Comparison of ENCODE assay signal across 19 cellular contexts in genomic region chr5:54754420-54754819, GRCh38.
DNase-seq lines count a peak whose midpoint lies in the region; ATAC-seq and TF ChIP-seq lines count a peak whose summit lies in the region.
"Had no signal": no experiment of that assay in that cellular context is flagged by ENCODE, and none has a peak within 500 bp of the region (broad histone marks: within the 10 kb centered on the region; RNA-seq: fewer than 3 reads in every experiment).

No MANE protein-coding gene starts in this region.

- no peak for TF ChIP-seq CTCF in AG04450 (IDR thresholded peaks at IDR 0.05; ENCODE audit: low read depth, low read length)
- no peak for TF ChIP-seq CTCF in fibroblast of lung (conservative IDR thresholded peaks at IDR 0.05 in 1 of 2, IDR thresholded peaks at IDR 0.05 in 1 of 2; ENCODE audit: low read depth in 1 of 2, low read length in 2 of 2)
- no peak for TF ChIP-seq CTCF in upper lobe of right lung (IDR thresholded peaks at IDR 0.05)

- no peak overlapping the region for H2AFZ ChIP-seq in fibroblast of lung (ENCODE audit: low read length)

- H3K4me1 ChIP-seq in SJSA1 (replicated peaks): peaks cover 57% of the 10 kb centered on the region
- peaks cover 9% of the 10 kb centered on the region for H3K4me1 ChIP-seq in fibroblast of lung (ENCODE audit: control insufficient read depth, extremely low read depth, insufficient read depth, low read length)
- no peaks in the 10 kb centered on the region for H3K4me1 ChIP-seq in upper lobe of right lung

- POLR2A ChIA-PET in AG04450 (lab: Yijun Ruan, JAX): interaction anchor here (2.3 kb wide), 1 partner anchor 10 kb away, joined by 9 read pairs; no protein-coding TSS in a partner anchor

- no peaks in the 10 kb centered on the region for H3K27me3 ChIP-seq in AG04450 (ENCODE audit: control insufficient read depth, insufficient read depth, low read length)
- H3K27me3 ChIP-seq in SJSA1 (replicated peaks): no peaks in the 10 kb centered on the region
- no peaks in the 10 kb centered on the region for H3K27me3 ChIP-seq in fibroblast of lung (ENCODE audit: control insufficient read depth, insufficient read depth, low read length)
- H3K27me3 ChIP-seq in upper lobe of right lung: no peaks in the 10 kb centered on the region

- intact Hi-C loops in upper lobe of right lung (cut with DNase I): no loop called here

- no peak for DNase-seq in AG04450 (ENCODE audit: low read depth, low spot score)
- DNase-seq in ELR (ENCODE audit: low read depth): peak; percentile 71
- no peak for DNase-seq in SJSA1 (ENCODE audit: low read depth in 1 of 2, low spot score in 2 of 2)
- DNase-seq in fibroblast of lung (ENCODE audit: low read depth in 2 of 2): peak; percentile 31 to 38
- DNase-seq in stimulated activated CD4-positive, alpha-beta T cell treated with anti-CD3 and anti-CD28 coated beads, Interleukin-4, amount 100 ng/mL, for 24 hours: no peak
- DNase-seq in upper lobe of right lung: no peak
- DNase-seq in activated CD4-positive, alpha-beta T cell treated with anti-CD3 and anti-CD28 coated beads, Interleukin-2, amount 50 U/mL, for 1 hour: no peak
- DNase-seq: 8988T, AML-193, DMS79, GOT3, Kasumi-1, NCI-H1694 treated with DMSO at 0.1 percent for 48 hours, NCI-H446, NCI-H526, PC-3, Right ventricle myocardium superior had no signal

- H3K9me3 ChIP-seq in AG04450 (ENCODE audit: control insufficient read depth, insufficient read depth, low read length) (peaks cover 4% of the 10 kb centered on the region; the same call in 1 of the 2 replicates), SJSA1 (replicated peaks) (no peaks in the 10 kb centered on the region), fibroblast of lung (ENCODE audit: control insufficient read depth, insufficient read depth, low read depth, low read length) (no peaks in the 10 kb centered on the region), upper lobe of right lung (no peaks in the 10 kb centered on the region)

- H3K9ac ChIP-seq in fibroblast of lung (ENCODE audit: insufficient read depth, low read length): no peak overlapping the region

- CTCF ChIA-PET in AG04450 (lab: Charles Lee): no interaction called here

- H3K4me2 ChIP-seq in fibroblast of lung (ENCODE audit: extremely low read depth, insufficient read depth, low read length): no peak overlapping the region

- no peaks in the 10 kb centered on the region for H4K20me1 ChIP-seq in fibroblast of lung (ENCODE audit: control insufficient read depth, extremely low read depth, insufficient read depth, low read length)

- ATAC-seq in GM19328 (IDR thresholded peaks at IDR 0.05; ENCODE audit: unreplicated experiment) (no peak), upper lobe of right lung (no peak)
- ATAC-seq: HCT116, PC-3 had no signal

- H3K36me3 ChIP-seq in SJSA1 (no peaks in the 10 kb centered on the region), fibroblast of lung (ENCODE audit: control insufficient read depth, insufficient read depth, low read length) (no peaks in the 10 kb centered on the region), upper lobe of right lung (no peaks in the 10 kb centered on the region)

- H3K27ac ChIP-seq in AG04450 (ENCODE audit: low read depth, low read length) (peak overlapping the region; percentile 66), SJSA1 (peak overlapping the region; percentile 15; the same call in 1 of the 2 replicates), fibroblast of lung (ENCODE audit: insufficient read depth, low read length) (no peak overlapping the region), upper lobe of right lung (no peak overlapping the region)

- no peaks in the 10 kb centered on the region for H3K79me2 ChIP-seq in fibroblast of lung (ENCODE audit: control insufficient read depth, insufficient read depth, low read length)

- H3K4me3 ChIP-seq in AG04450 (ENCODE audit: low read depth, low read length) (no peak overlapping the region), SJSA1 (no peak overlapping the region), fibroblast of lung (replicated peaks in 1 of 4; ENCODE audit: control extremely low read depth in 1 of 4, insufficient read depth in 1 of 4, low read depth in 3 of 4, low read length in 4 of 4) (no peak overlapping the region), upper lobe of right lung (no peak overlapping the region)

Comparison
In these comparisons a context has a peak if more than half of its experiments do, and no peak if none do; other contexts are left out.
1. DNase-seq: peak in ELR (single experiment) and fibroblast of lung (2 of 2); none in AG04450 (single experiment), SJSA1 (0 of 2), stimulated activated CD4-positive, alpha-beta T cell treated with anti-CD3 and anti-CD28 coated beads, Interleukin-4, amount 100 ng/mL, for 24 hours (single experiment), upper lobe of right lung (single experiment) and activated CD4-positive, alpha-beta T cell treated with anti-CD3 and anti-CD28 coated beads, Interleukin-2, amount 50 U/mL, for 1 hour (single experiment).
2. H3K27ac ChIP-seq: peak in AG04450 (single experiment) and SJSA1 (single experiment); none in fibroblast of lung (single experiment) and upper lobe of right lung (single experiment).